Comparison of ENCODE assay signal across 1 cellular context in the genomic region with DNA sequence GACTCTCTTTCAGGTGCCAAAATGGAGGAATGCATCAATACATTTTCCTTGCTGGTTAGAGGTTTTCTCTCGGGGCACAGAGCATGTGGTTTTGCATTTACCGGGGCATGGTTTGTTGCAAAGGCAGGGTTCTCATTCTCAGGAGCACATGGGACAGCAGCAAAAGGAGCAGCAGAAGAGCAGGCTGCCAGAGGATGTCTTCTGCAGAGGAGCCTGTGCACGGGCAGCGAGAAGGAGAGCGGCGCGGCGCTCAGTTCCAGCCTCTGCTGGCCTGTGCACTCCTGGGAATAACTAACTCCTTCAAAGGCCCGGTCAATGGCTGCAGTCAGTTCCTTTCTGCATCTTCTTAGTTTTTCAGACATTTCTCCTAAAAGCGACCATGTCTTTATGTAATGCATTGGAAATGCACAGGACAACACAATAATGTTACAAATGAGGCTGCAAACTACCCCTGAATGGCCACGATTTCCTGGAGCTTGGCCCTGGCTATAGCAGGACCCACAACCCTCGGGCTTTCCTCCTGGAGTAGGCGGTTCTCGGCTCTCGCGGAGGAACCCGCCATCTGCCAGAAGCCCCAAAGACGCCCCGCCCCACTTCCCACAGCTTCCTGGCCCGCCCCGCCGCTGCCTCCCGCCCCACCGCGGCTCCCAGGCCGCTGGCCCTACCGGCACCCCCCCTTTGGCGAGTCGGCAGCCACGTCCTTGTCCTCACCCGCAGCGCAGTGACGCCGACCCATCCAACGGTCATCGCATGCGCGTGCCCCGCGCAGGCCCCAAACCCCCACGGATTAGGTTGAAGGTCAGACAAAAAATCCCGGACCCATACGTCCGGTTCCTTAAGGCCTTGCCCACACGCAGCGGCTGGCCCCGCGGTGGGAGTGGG.
TF ChIP-seq lines count a peak whose summit lies in the region.

Gene C3orf62, minus strand, starts transcription at position 758 of the 882 bp plus-strand sequence. Its CDS starts 360 bp downstream, at position 398.

TF ChIP-seq in SK-N-SH, 30 proteins besides CTCF, POLR2A, EP300 and RAD21 (continued from another document):
- TF ChIP-seq YY1 (IDR thresholded peaks at IDR 0.05; ENCODE audit: low read depth), result no peak
- TF ChIP-seq RXRA (IDR thresholded peaks at IDR 0.05; ENCODE audit: borderline replicate concordance, low read depth), result no peak
- no peak for TF ChIP-seq GATA2 (CRISPR knock-in tag; IDR thresholded peaks at IDR 0.05)
- no peak for TF ChIP-seq RFX5 (IDR thresholded peaks at IDR 0.05; ENCODE audit: low read length)
- no peak for TF ChIP-seq MAX (IDR thresholded peaks at IDR 0.05; ENCODE audit: low read depth)
- no peak for TF ChIP-seq USF2 (IDR thresholded peaks at IDR 0.05; ENCODE audit: borderline replicate concordance, low read depth, low read length)
- no peak for TF ChIP-seq FOXJ3 (CRISPR knock-in tag; IDR thresholded peaks at IDR 0.05)
- TF ChIP-seq, protein P1, sequence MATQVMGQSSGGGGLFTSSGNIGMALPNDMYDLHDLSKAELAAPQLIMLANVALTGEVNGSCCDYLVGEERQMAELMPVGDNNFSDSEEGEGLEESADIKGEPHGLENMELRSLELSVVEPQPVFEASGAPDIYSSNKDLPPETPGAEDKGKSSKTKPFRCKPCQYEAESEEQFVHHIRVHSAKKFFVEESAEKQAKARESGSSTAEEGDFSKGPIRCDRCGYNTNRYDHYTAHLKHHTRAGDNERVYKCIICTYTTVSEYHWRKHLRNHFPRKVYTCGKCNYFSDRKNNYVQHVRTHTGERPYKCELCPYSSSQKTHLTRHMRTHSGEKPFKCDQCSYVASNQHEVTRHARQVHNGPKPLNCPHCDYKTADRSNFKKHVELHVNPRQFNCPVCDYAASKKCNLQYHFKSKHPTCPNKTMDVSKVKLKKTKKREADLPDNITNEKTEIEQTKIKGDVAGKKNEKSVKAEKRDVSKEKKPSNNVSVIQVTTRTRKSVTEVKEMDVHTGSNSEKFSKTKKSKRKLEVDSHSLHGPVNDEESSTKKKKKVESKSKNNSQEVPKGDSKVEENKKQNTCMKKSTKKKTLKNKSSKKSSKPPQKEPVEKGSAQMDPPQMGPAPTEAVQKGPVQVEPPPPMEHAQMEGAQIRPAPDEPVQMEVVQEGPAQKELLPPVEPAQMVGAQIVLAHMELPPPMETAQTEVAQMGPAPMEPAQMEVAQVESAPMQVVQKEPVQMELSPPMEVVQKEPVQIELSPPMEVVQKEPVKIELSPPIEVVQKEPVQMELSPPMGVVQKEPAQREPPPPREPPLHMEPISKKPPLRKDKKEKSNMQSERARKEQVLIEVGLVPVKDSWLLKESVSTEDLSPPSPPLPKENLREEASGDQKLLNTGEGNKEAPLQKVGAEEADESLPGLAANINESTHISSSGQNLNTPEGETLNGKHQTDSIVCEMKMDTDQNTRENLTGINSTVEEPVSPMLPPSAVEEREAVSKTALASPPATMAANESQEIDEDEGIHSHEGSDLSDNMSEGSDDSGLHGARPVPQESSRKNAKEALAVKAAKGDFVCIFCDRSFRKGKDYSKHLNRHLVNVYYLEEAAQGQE (IDR thresholded peaks at IDR 0.05; ENCODE audit: low read depth, low read length), result no peak
- TF ChIP-seq TEAD4 (IDR thresholded peaks at IDR 0.05; ENCODE audit: borderline replicate concordance, insufficient read depth), result no peak
- TF ChIP-seq TAF1 (IDR thresholded peaks at IDR 0.05; ENCODE audit: borderline replicate concordance, low read depth, low read length), result no peak
- peak; percentile 26; the same call in 1 of the 2 replicates for TF ChIP-seq NRF1 (IDR thresholded peaks at IDR 0.05; ENCODE audit: low read depth, low read length)
- TF ChIP-seq CHD2 (IDR thresholded peaks at IDR 0.05; ENCODE audit: low read length, partially characterized antibody), result peak; percentile 92
- TF ChIP-seq ELF1 (IDR thresholded peaks at IDR 0.05), result no peak
- no peak for TF ChIP-seq FOSL2 (IDR thresholded peaks at IDR 0.05; ENCODE audit: borderline replicate concordance, low read depth)
- no peak for TF ChIP-seq RCOR1 (IDR thresholded peaks at IDR 0.05; ENCODE audit: low read length)
- no peak; the same call in 1 of the 2 replicates for TF ChIP-seq GABPA (IDR thresholded peaks at IDR 0.05; ENCODE audit: low read depth)
- no peak for TF ChIP-seq MEF2A (IDR thresholded peaks at IDR 0.05; ENCODE audit: borderline replicate concordance, low read depth)
- no peak for TF ChIP-seq NFIC (IDR thresholded peaks at IDR 0.05; ENCODE audit: borderline replicate concordance)
- TF ChIP-seq, protein P2, sequence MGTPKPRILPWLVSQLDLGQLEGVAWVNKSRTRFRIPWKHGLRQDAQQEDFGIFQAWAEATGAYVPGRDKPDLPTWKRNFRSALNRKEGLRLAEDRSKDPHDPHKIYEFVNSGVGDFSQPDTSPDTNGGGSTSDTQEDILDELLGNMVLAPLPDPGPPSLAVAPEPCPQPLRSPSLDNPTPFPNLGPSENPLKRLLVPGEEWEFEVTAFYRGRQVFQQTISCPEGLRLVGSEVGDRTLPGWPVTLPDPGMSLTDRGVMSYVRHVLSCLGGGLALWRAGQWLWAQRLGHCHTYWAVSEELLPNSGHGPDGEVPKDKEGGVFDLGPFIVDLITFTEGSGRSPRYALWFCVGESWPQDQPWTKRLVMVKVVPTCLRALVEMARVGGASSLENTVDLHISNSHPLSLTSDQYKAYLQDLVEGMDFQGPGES (IDR thresholded peaks at IDR 0.05; ENCODE audit: low read depth, low read length), result no peak
- no peak for TF ChIP-seq JUND (IDR thresholded peaks at IDR 0.05)
- TF ChIP-seq, protein P3, sequence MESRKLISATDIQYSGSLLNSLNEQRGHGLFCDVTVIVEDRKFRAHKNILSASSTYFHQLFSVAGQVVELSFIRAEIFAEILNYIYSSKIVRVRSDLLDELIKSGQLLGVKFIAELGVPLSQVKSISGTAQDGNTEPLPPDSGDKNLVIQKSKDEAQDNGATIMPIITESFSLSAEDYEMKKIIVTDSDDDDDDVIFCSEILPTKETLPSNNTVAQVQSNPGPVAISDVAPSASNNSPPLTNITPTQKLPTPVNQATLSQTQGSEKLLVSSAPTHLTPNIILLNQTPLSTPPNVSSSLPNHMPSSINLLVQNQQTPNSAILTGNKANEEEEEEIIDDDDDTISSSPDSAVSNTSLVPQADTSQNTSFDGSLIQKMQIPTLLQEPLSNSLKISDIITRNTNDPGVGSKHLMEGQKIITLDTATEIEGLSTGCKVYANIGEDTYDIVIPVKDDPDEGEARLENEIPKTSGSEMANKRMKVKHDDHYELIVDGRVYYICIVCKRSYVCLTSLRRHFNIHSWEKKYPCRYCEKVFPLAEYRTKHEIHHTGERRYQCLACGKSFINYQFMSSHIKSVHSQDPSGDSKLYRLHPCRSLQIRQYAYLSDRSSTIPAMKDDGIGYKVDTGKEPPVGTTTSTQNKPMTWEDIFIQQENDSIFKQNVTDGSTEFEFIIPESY (IDR thresholded peaks at IDR 0.05; ENCODE audit: borderline replicate concordance, low read depth), result peak; percentile 49; the same call in 1 of the 2 replicates
- TF ChIP-seq POLR2AphosphoS5 (IDR thresholded peaks at IDR 0.05; ENCODE audit: low read depth, low read length), result peak; percentile 50
- TF ChIP-seq EZH2phosphoT487 (IDR thresholded peaks at IDR 0.05; ENCODE audit: borderline replicate concordance, low read depth), result no peak
